ENCODE assay signal across 8 cellular contexts in genomic region chr6:84685983-84686584, GRCh38.
A peak's percentile ranks its signal among the peaks of the same experiment; 100 is the strongest.
DNase-seq lines count a peak whose midpoint lies in the region; ATAC-seq, FAIRE-seq and TF ChIP-seq lines count a peak whose summit lies in the region.

No MANE protein-coding gene starts in this region.

- H3K4me2 ChIP-seq in OCI-LY1 (ENCODE audit: low read length), result no peak overlapping the region

- H2AFZ ChIP-seq in OCI-LY1 (ENCODE audit: low read length), result no peak overlapping the region

- H3K4me3 ChIP-seq in OCI-LY1 (ENCODE audit: low read depth, low read length, poor library complexity, severe bottlenecking) (no peak overlapping the region), lower leg skin (ENCODE audit: low read depth, poor library complexity, severe bottlenecking) (no peak overlapping the region)

- H4K20me1 ChIP-seq in OCI-LY1 (ENCODE audit: insufficient read depth, low read length), result no peaks in the 10 kb centered on the region

- H3K27ac ChIP-seq in OCI-LY1 (ENCODE audit: low read depth, low read length, poor library complexity, severe bottlenecking), result no peak overlapping the region
- H3K27ac ChIP-seq in foreskin keratinocyte, result no peak overlapping the region

- H3K9me3 ChIP-seq in OCI-LY1 (ENCODE audit: low read length), result no peaks in the 10 kb centered on the region

- DNase-seq in CMK (ENCODE audit: low read depth), result peak; percentile 3
- peak in 1 of 2 donors; percentile 22 for DNase-seq in foreskin keratinocyte
- no peak for DNase-seq in urothelium cell line (ENCODE audit: low spot score)
- no peak for DNase-seq in DMS79 treated with DMSO at 0.1 percent for 48 hours (lab: John Stamatoyannopoulos, UW)
- no peak for DNase-seq in lower leg skin (ENCODE audit: low spot score in 2 of 2)
- DNase-seq in left ventricle myocardium superior, result no peak

- no peaks in the 10 kb centered on the region for H3K4me1 ChIP-seq in OCI-LY1 (ENCODE audit: insufficient read depth, low read length, severe bottlenecking)
- no peaks in the 10 kb centered on the region for H3K4me1 ChIP-seq in foreskin keratinocyte

- H3K27me3 ChIP-seq in OCI-LY1 (ENCODE audit: insufficient read depth, low read length), result no peaks in the 10 kb centered on the region
- H3K27me3 ChIP-seq in foreskin keratinocyte, result no peaks in the 10 kb centered on the region

- TF ChIP-seq POLR2A in lower leg skin (IDR thresholded peaks at IDR 0.05), result no peak

- 79 to 82% methylated on average over 3 of the region's 3 CpGs for WGBS in lower leg skin, 2 donors

- no peaks in the 10 kb centered on the region for H3K9me2 ChIP-seq in OCI-LY1 (ENCODE audit: low read depth, low read length)

- TF ChIP-seq CTCF in OCI-LY1 (IDR thresholded peaks at IDR 0.05; ENCODE audit: low read length), result peak; percentile 58
- TF ChIP-seq CTCF in foreskin keratinocyte (conservative IDR thresholded peaks at IDR 0.05), result peak; percentile 57
- TF ChIP-seq CTCF in lower leg skin (IDR thresholded peaks at IDR 0.05), result no peak

- no peaks in the 10 kb centered on the region for H3K79me2 ChIP-seq in OCI-LY1 (ENCODE audit: insufficient read depth, low read length)

- ATAC-seq in GM21576 (IDR thresholded peaks at IDR 0.05; ENCODE audit: unreplicated experiment), result peak; percentile 47
- no peak for ATAC-seq in foreskin keratinocyte
- ATAC-seq in left ventricle myocardium superior, result no peak

- no peak for FAIRE-seq in urothelium cell line (lab: Jason Lieb, UNC)

- intact Hi-C loops in lower leg skin (cut with DNase I; ENCODE audit: low total_unique reads) (no loop called here), left ventricle myocardium superior (cut with micrococcal nuclease) (no loop called here)

- H3K9ac ChIP-seq in OCI-LY1 (ENCODE audit: low read length), result no peak overlapping the region

- no peaks in the 10 kb centered on the region for H3F3A ChIP-seq in OCI-LY1 (ENCODE audit: insufficient read depth, low read length)

- no peaks in the 10 kb centered on the region for H3K36me3 ChIP-seq in OCI-LY1 (ENCODE audit: insufficient read depth, low read length)

Comparison
In these comparisons a context has a peak if more than half of its experiments do, and no peak if none do; other contexts are left out.
1. CTCF ChIP-seq: peak in OCI-LY1 (single experiment) and foreskin keratinocyte (single experiment); none in lower leg skin (0 of 3).